ENCODE assay signal across 1 cellular context in genomic region chr7:66306243-66306642, GRCh38.
TF ChIP-seq lines count a peak whose summit lies in the region.

No MANE protein-coding gene starts in this region.

TF ChIP-seq in liver, 16 proteins besides CTCF, POLR2A, EP300 and RAD21 (continued from another document):
- TF ChIP-seq ZBTB33 (IDR thresholded peaks at IDR 0.05) = no peak
